ENCODE assay signal across 19 cellular contexts in genomic region chr7:137755846-137756685, GRCh38.
DNase-seq lines count a peak whose midpoint lies in the region; ATAC-seq, FAIRE-seq and TF ChIP-seq lines count a peak whose summit lies in the region.
"Had no signal": no experiment of that assay in that cellular context is flagged by ENCODE, and none has a peak within 500 bp of the region (broad histone marks: within the 10 kb centered on the region; RNA-seq: fewer than 3 reads in every experiment).

No MANE protein-coding gene starts in this region.

- H3K4me3 ChIP-seq in smooth muscle cell = no peak overlapping the region
- H3K4me3 ChIP-seq: ovary, SJSA1, spleen, tibial nerve had no signal

- no peaks in the 10 kb centered on the region for H3K79me2 ChIP-seq in smooth muscle cell (ENCODE audit: low read depth)

- H3K27me3 ChIP-seq in smooth muscle cell (ENCODE audit: low read depth) = no peaks in the 10 kb centered on the region
- H3K27me3 ChIP-seq: ovary, tibial nerve had no signal

- DNase-seq in HFFc6 (no peak), RPMI7951 (ENCODE audit: low read depth) (peak; percentile 22), glomerular visceral epithelial cell (ENCODE audit: extremely low spot score) (peak; percentile 64), smooth muscle cell (lab: John Stamatoyannopoulos, UW; ENCODE audit: unreplicated experiment) (no peak), frontal cortex (ENCODE audit: low spot score in 2 of 2) (no peak), NCI-H1105 (lab: John Stamatoyannopoulos, UW) (no peak)
- DNase-seq: activated CD8-positive, alpha-beta memory T cell treated with anti-CD3 and anti-CD28 coated beads, Interleukin-2, amount 10 ng/mL, durations not matched to agents 7 days and 5 days; activated effector memory CD4-positive, alpha-beta T cell treated with Interleukin-2 at 50 U/mL for 16 hours; DMS53; endodermal cell; NCI-H1436 treated with DMSO at 0.1 percent for 48 hours; ovary; spleen; T1000 had no signal

- 0 out of 2 replicates have a peak, but pooled peaks cover 2% of the 10 kb centered on the region for H3K27me3 Mint-ChIP-seq in HFFc6 (ENCODE audit: insufficient read depth)

- H3K9me3 Mint-ChIP-seq in HFFc6 = no peaks in the 10 kb centered on the region

- H3K9ac ChIP-seq in smooth muscle cell (ENCODE audit: low read depth) = peak overlapping the region; percentile 91

- H3K27ac ChIP-seq in smooth muscle cell (ENCODE audit: low read depth) = peak overlapping the region; percentile 98
- H3K27ac ChIP-seq: ovary, SJSA1, spleen, tibial nerve had no signal

- no peaks in the 10 kb centered on the region for H3K36me3 Mint-ChIP-seq in HFFc6 (ENCODE audit: low read depth)
- H3K36me3 Mint-ChIP-seq: activated CD8-positive, alpha-beta memory T cell treated with anti-CD3 and anti-CD28 coated beads, Interleukin-2, amount 10 ng/mL, durations not matched to agents 7 days and 5 days; stimulated activated effector memory CD8-positive, alpha-beta T cell treated with anti-CD3 and anti-CD28 coated beads, Interleukin-12 subunit alpha, Interleukin-12 subunit beta, amount 100 ng/mL, for 72 hours had no signal

- no peaks in the 10 kb centered on the region for H3K9me3 ChIP-seq in smooth muscle cell (replicated peaks; ENCODE audit: low read depth)
- H3K9me3 ChIP-seq: ovary, spleen, tibial nerve had no signal

- peak overlapping the region; percentile 20 for H2AFZ ChIP-seq in smooth muscle cell (ENCODE audit: low read depth)

- H3K4me1 Mint-ChIP-seq in HFFc6 (ENCODE audit: low read depth) = peaks cover 40% of the 10 kb centered on the region
- H3K4me1 Mint-ChIP-seq: activated CD8-positive, alpha-beta memory T cell treated with anti-CD3 and anti-CD28 coated beads, Interleukin-2, amount 10 ng/mL, durations not matched to agents 7 days and 5 days; stimulated activated effector memory CD8-positive, alpha-beta T cell treated with anti-CD3 and anti-CD28 coated beads, Interleukin-12 subunit alpha, Interleukin-12 subunit beta, amount 100 ng/mL, for 72 hours had no signal

- no peak for TF ChIP-seq CTCF in HFFc6 (IDR thresholded peaks at IDR 0.05)
- no peak for TF ChIP-seq CTCF in smooth muscle cell (IDR thresholded peaks at IDR 0.05; ENCODE audit: borderline replicate concordance, insufficient read depth, poor library complexity, severe bottlenecking)

- peaks cover 46% of the 10 kb centered on the region for H3K4me1 ChIP-seq in smooth muscle cell (ENCODE audit: low read depth)
- H3K4me1 ChIP-seq: SJSA1, spleen, tibial nerve had no signal

- FAIRE-seq in frontal cortex (lab: Jason Lieb, UNC) = no peak

- peaks cover 10% of the 10 kb centered on the region for H3F3A ChIP-seq in smooth muscle cell (ENCODE audit: low read depth)

- no peak overlapping the region for H3K4me3 Mint-ChIP-seq in HFFc6
- H3K4me3 Mint-ChIP-seq: activated CD8-positive, alpha-beta memory T cell treated with anti-CD3 and anti-CD28 coated beads, Interleukin-2, amount 10 ng/mL, durations not matched to agents 7 days and 5 days; endodermal cell; stimulated activated effector memory CD8-positive, alpha-beta T cell treated with anti-CD3 and anti-CD28 coated beads, Interleukin-12 subunit alpha, Interleukin-12 subunit beta, amount 100 ng/mL, for 72 hours had no signal

- H4K20me1 ChIP-seq in smooth muscle cell (ENCODE audit: low read depth) = no peaks in the 10 kb centered on the region

- peak overlapping the region; percentile 73 for H3K4me2 ChIP-seq in smooth muscle cell

- peak overlapping the region; percentile 32 for H3K27ac Mint-ChIP-seq in HFFc6
- H3K27ac Mint-ChIP-seq: activated CD8-positive, alpha-beta memory T cell treated with anti-CD3 and anti-CD28 coated beads, Interleukin-2, amount 10 ng/mL, durations not matched to agents 7 days and 5 days; endodermal cell; stimulated activated effector memory CD8-positive, alpha-beta T cell treated with anti-CD3 and anti-CD28 coated beads, Interleukin-12 subunit alpha, Interleukin-12 subunit beta, amount 100 ng/mL, for 72 hours had no signal

- ATAC-seq in GM21390 (IDR thresholded peaks at IDR 0.05; ENCODE audit: unreplicated experiment) = no peak
- ATAC-seq: activated CD8-positive, alpha-beta memory T cell treated with anti-CD3 and anti-CD28 coated beads, Interleukin-2, amount 10 ng/mL, durations not matched to agents 7 days and 5 days; left lobe of liver; stimulated activated effector memory CD8-positive, alpha-beta T cell treated with anti-CD3 and anti-CD28 coated beads, Interleukin-12 subunit alpha, Interleukin-12 subunit beta, amount 100 ng/mL, for 72 hours had no signal

- 49% methylated on average over 6 of the region's 6 CpGs for WGBS in smooth muscle cell (ENCODE audit: low lambda C conversion rate)

- H3K36me3 ChIP-seq in smooth muscle cell (ENCODE audit: low read depth) = no peaks in the 10 kb centered on the region
- H3K36me3 ChIP-seq: ovary, SJSA1, spleen, tibial nerve had no signal

Comparison
In these comparisons a context has a peak if more than half of its experiments do, and no peak if none do; other contexts are left out.
1. DNase-seq: peak in RPMI7951 (single experiment) and glomerular visceral epithelial cell (single experiment); none in HFFc6 (single experiment), smooth muscle cell (single experiment), frontal cortex (0 of 2) and NCI-H1105 (single experiment).